ENCODE assay signal across 1 cellular context in the genomic region with DNA sequence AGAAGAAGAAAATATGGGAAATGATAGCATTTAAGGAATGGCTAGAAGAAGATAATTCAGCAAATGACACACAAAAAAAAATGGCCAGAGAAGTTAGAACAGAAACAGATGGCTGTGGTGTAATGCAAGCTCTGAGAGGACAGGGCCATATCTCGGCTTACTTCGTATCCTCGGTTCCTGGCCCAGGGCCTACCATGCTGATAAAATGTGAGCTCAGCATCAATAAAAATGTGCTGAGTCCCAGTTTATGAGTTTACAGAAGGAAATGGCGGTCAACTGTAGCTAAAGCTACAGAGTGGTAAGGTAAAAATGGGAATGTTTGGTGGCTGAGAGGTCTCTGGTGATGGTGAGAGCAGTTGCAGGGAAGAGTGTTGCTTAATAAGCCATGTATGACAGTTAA.
TF ChIP-seq lines count a peak whose summit lies in the region.

No MANE protein-coding gene starts in this region.

TF ChIP-seq in K562, 482 proteins besides CTCF, POLR2A, EP300 and RAD21:
- TF ChIP-seq ZNF316 (IDR thresholded peaks at IDR 0.05) (0 out of 2 replicates have a peak, but pooled peaks have one; percentile 31), RBM17 (IDR thresholded peaks at IDR 0.05; ENCODE audit: borderline replicate concordance, low read depth, low read length) (no peak)
